8 cellular contexts compared by ENCODE assay signal in the genomic region with DNA sequence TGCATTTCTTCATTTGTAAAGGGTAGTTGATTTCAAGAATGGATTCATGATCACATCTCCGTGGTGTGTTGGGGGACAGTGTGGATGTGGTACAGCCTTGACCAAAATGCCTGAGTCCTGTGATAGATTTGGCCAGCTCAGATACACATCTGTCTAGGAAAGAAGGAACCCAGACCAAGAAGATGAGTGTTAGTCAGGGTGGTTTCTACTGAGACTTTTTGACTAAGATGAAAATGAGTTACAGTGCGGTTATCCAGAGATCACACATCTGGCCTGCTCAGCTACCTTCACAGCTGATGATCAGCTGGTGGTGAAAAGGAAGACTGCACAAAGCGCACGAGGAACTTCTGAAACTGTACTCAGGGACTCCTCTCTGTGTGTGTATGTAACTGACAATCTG.
DNase-seq lines count a peak whose midpoint lies in the region; ATAC-seq and TF ChIP-seq lines count a peak whose summit lies in the region.

No MANE protein-coding gene starts in this region.

- H3K9ac ChIP-seq in DND-41 (ENCODE audit: low read depth, low read length), result no peak overlapping the region

- TF ChIP-seq CTCF in DND-41 (IDR thresholded peaks at IDR 0.05; ENCODE audit: borderline replicate concordance, extremely low read depth, low read length, poor library complexity, severe bottlenecking), result no peak
- TF ChIP-seq CTCF in osteocyte (IDR thresholded peaks at IDR 0.05), result no peak
- TF ChIP-seq CTCF in dorsolateral prefrontal cortex (IDR thresholded peaks at IDR 0.05 in 54 of 56, conservative IDR thresholded peaks at IDR 0.05 in 2 of 56; ENCODE audit: low read depth in 1 of 56, partially characterized antibody in 56 of 56), result no peak
- no peak for TF ChIP-seq CTCF in coronary artery (IDR thresholded peaks at IDR 0.05)

- no peak overlapping the region for H2AFZ ChIP-seq in DND-41 (ENCODE audit: low read depth, low read length)

- intact Hi-C loops in activated T-helper 1 cell treated with anti-CD3 and anti-CD28 coated beads, Interleukin-12 subunit alpha, Interleukin-12 subunit beta, Interleukin-2, Interleukin-4 antibody, amounts not matched to agents 30 ng/mL and 10 ng/mL and 1 ng/mL, durations not matched to agents 14 hours and 24 hours and 36 hours (cut with micrococcal nuclease), result loop anchor here (1.0 to 10.0 kb wide), 14 partner anchors 12 to 1850 kb away; a partner anchor contains a TSS
- intact Hi-C loops in dorsolateral prefrontal cortex (cut with DNase I), result no loop called here

- H3K36me3 Mint-ChIP-seq in activated T-helper 1 cell treated with anti-CD3 and anti-CD28 coated beads, Interleukin-12 subunit alpha, Interleukin-12 subunit beta, Interleukin-2, Interleukin-4 antibody, amounts not matched to agents 30 ng/mL and 10 ng/mL and 1 ng/mL, durations not matched to agents 14 hours and 24 hours and 36 hours (ENCODE audit: low read depth), result peaks cover 13% of the 10 kb centered on the region
- H3K36me3 Mint-ChIP-seq in osteocyte (ENCODE audit: unreplicated experiment), result peaks cover 20% of the 10 kb centered on the region

- no peaks in the 10 kb centered on the region for H3K27me3 Mint-ChIP-seq in activated T-helper 1 cell treated with anti-CD3 and anti-CD28 coated beads, Interleukin-12 subunit alpha, Interleukin-12 subunit beta, Interleukin-2, Interleukin-4 antibody, amounts not matched to agents 30 ng/mL and 10 ng/mL and 1 ng/mL, durations not matched to agents 14 hours and 24 hours and 36 hours (ENCODE audit: insufficient read depth)
- no peaks in the 10 kb centered on the region for H3K27me3 Mint-ChIP-seq in osteocyte (ENCODE audit: unreplicated experiment)

- H3K27ac ChIP-seq in DND-41 (ENCODE audit: low read length) (no peak overlapping the region), dorsolateral prefrontal cortex (no peak overlapping the region), coronary artery (no peak overlapping the region)

- peak overlapping the region; percentile 91 for H3K27ac Mint-ChIP-seq in activated T-helper 1 cell treated with anti-CD3 and anti-CD28 coated beads, Interleukin-12 subunit alpha, Interleukin-12 subunit beta, Interleukin-2, Interleukin-4 antibody, amounts not matched to agents 30 ng/mL and 10 ng/mL and 1 ng/mL, durations not matched to agents 14 hours and 24 hours and 36 hours
- H3K27ac Mint-ChIP-seq in osteocyte (ENCODE audit: unreplicated experiment), result peak overlapping the region; percentile 87

- H3K4me3 ChIP-seq in DND-41 (ENCODE audit: low read depth in 1 of 2, low read length in 2 of 2) (peak overlapping the region in 1 of 2 experiments; percentile 16; a peak in 1 of 4 replicates), dorsolateral prefrontal cortex (no peak overlapping the region), coronary artery (no peak overlapping the region)

- no peaks in the 10 kb centered on the region for H3K9me3 Mint-ChIP-seq in activated T-helper 1 cell treated with anti-CD3 and anti-CD28 coated beads, Interleukin-12 subunit alpha, Interleukin-12 subunit beta, Interleukin-2, Interleukin-4 antibody, amounts not matched to agents 30 ng/mL and 10 ng/mL and 1 ng/mL, durations not matched to agents 14 hours and 24 hours and 36 hours
- no peaks in the 10 kb centered on the region for H3K9me3 Mint-ChIP-seq in osteocyte (ENCODE audit: unreplicated experiment)

- H3K4me1 ChIP-seq in DND-41 (ENCODE audit: insufficient read depth, low read length), result peaks cover 32% of the 10 kb centered on the region

- H4K20me1 ChIP-seq in DND-41 (ENCODE audit: insufficient read depth, low read length), result peaks cover 44% of the 10 kb centered on the region

- no peaks in the 10 kb centered on the region for H3K79me2 ChIP-seq in DND-41 (ENCODE audit: insufficient read depth, low read length)

- H3K4me3 Mint-ChIP-seq in activated T-helper 1 cell treated with anti-CD3 and anti-CD28 coated beads, Interleukin-12 subunit alpha, Interleukin-12 subunit beta, Interleukin-2, Interleukin-4 antibody, amounts not matched to agents 30 ng/mL and 10 ng/mL and 1 ng/mL, durations not matched to agents 14 hours and 24 hours and 36 hours, result peak overlapping the region; percentile 82
- no peak overlapping the region for H3K4me3 Mint-ChIP-seq in osteocyte (ENCODE audit: unreplicated experiment)

- H3K27me3 ChIP-seq in DND-41 (ENCODE audit: insufficient read depth, low read length, poor library complexity) (no peaks in the 10 kb centered on the region), dorsolateral prefrontal cortex (no peaks in the 10 kb centered on the region)

- H3K4me2 ChIP-seq in DND-41 (ENCODE audit: insufficient read depth, low read length), result peak overlapping the region; percentile 60

- no peaks in the 10 kb centered on the region for H3K9me3 ChIP-seq in DND-41 (ENCODE audit: insufficient read depth, low read length, severe bottlenecking)

- no peaks in the 10 kb centered on the region for H3K36me3 ChIP-seq in DND-41 (ENCODE audit: insufficient read depth, low read length)

- DNase-seq in DND-41 (peak; percentile 50), osteocyte (ENCODE audit: extremely low spot score, unreplicated experiment) (no peak), HT-29 (ENCODE audit: low spot score) (no peak), dorsolateral prefrontal cortex (no peak), coronary artery (ENCODE audit: low spot score) (no peak)
- DNase-seq in activated T-helper 1 cell treated with anti-CD3 and anti-CD28 coated beads, Interleukin-12 subunit alpha, Interleukin-12 subunit beta, Interleukin-2, Interleukin-4 antibody, amounts not matched to agents 30 ng/mL and 10 ng/mL and 1 ng/mL, durations not matched to agents 14 hours and 24 hours and 36 hours (ENCODE audit: low spot score), result peak; percentile 62

- ATAC-seq in DND-41 (ENCODE audit: insufficient read depth, low read depth) (peak; percentile 67), GM21367 (IDR thresholded peaks at IDR 0.05; ENCODE audit: unreplicated experiment) (peak; percentile 80), HG03575 (IDR thresholded peaks at IDR 0.05; ENCODE audit: extremely low read depth, insufficient number of reproducible peaks, low FRiP score, unreplicated experiment) (peak; percentile 88)

- H3K4me1 Mint-ChIP-seq in activated T-helper 1 cell treated with anti-CD3 and anti-CD28 coated beads, Interleukin-12 subunit alpha, Interleukin-12 subunit beta, Interleukin-2, Interleukin-4 antibody, amounts not matched to agents 30 ng/mL and 10 ng/mL and 1 ng/mL, durations not matched to agents 14 hours and 24 hours and 36 hours (ENCODE audit: low read depth), result peaks cover 73% of the 10 kb centered on the region
- H3K4me1 Mint-ChIP-seq in osteocyte (ENCODE audit: unreplicated experiment), result peaks cover 64% of the 10 kb centered on the region

Comparison
In these comparisons a context has a peak if more than half of its experiments do, and no peak if none do; other contexts are left out.
1. DNase-seq: peak in DND-41 (single experiment) and activated T-helper 1 cell treated with anti-CD3 and anti-CD28 coated beads, Interleukin-12 subunit alpha, Interleukin-12 subunit beta, Interleukin-2, Interleukin-4 antibody, amounts not matched to agents 30 ng/mL and 10 ng/mL and 1 ng/mL, durations not matched to agents 14 hours and 24 hours and 36 hours (single experiment); none in osteocyte (single experiment), HT-29 (single experiment), dorsolateral prefrontal cortex (0 of 10) and coronary artery (single experiment).
2. Peak in every context shown above with its lines, with median percentiles within 50 percentile points of each other: ATAC-seq.